ENCODE assay signal across 11 cellular contexts in genomic region chr5:69265931-69266330, GRCh38. TPM values are rescaled to one million over a fixed set of nuclear protein-coding genes. Genes with fewer than 3 reads are reported as not detected.
DNase-seq lines count a peak whose midpoint lies in the region; ATAC-seq and TF ChIP-seq lines count a peak whose summit lies in the region.
"Had no signal": no experiment of that assay in that cellular context is flagged by ENCODE, and none has a peak within 500 bp of the region (broad histone marks: within the 10 kb centered on the region; RNA-seq: fewer than 3 reads in every experiment).

No MANE protein-coding gene starts in this region.

- H3K4me1 ChIP-seq in RWPE2 (ENCODE audit: insufficient read depth, poor library complexity, severe bottlenecking), result peaks cover 3% of the 10 kb centered on the region
- H3K4me1 ChIP-seq in Peyer's patch, result no peaks in the 10 kb centered on the region
- no peaks in the 10 kb centered on the region for H3K4me1 ChIP-seq in right cardiac atrium (ENCODE audit: control insufficient read depth, insufficient read depth, low read length)

- H3K4me1 Mint-ChIP-seq in glutamatergic neuron (ENCODE audit: low read depth, unreplicated experiment), result no peaks in the 10 kb centered on the region

- DNase-seq in AG04449 (ENCODE audit: low read depth, low spot score) (no peak), GM06990 (ENCODE audit: extremely low read depth, insufficient read length) (peak; percentile 9), RWPE2 (ENCODE audit: low spot score) (no peak), glutamatergic neuron (peak; percentile 55), retina (no peak), Peyer's patch (no peak), right cardiac atrium (no peak), MG63 (no peak)

- no peaks in the 10 kb centered on the region for H3K27me3 ChIP-seq in GM06990 (replicated peaks; ENCODE audit: control insufficient read depth, insufficient read depth, low read length)
- no peaks in the 10 kb centered on the region for H3K27me3 ChIP-seq in RWPE2 (ENCODE audit: insufficient read depth, poor library complexity, severe bottlenecking)
- H3K27me3 ChIP-seq in Peyer's patch, result no peaks in the 10 kb centered on the region
- H3K27me3 ChIP-seq in right cardiac atrium (ENCODE audit: control insufficient read depth, insufficient read depth), result no peaks in the 10 kb centered on the region
- no peaks in the 10 kb centered on the region for H3K27me3 ChIP-seq in MG63

- CTCF ChIA-PET in AG04449 (lab: Yijun Ruan, JAX), result interaction anchor here (2.1 kb wide), 1 partner anchor 13 kb away, joined by 6 read pairs; no protein-coding TSS in a partner anchor

- no peak overlapping the region for H3K4me3 ChIP-seq in AG04449 (ENCODE audit: low read depth, low read length)
- H3K4me3 ChIP-seq in GM06990 (replicated peaks; ENCODE audit: low read depth, low read length), result no peak overlapping the region
- no peak overlapping the region for H3K4me3 ChIP-seq in RWPE2 (ENCODE audit: severe bottlenecking)
- H3K4me3 ChIP-seq in Peyer's patch, result no peak overlapping the region
- no peak overlapping the region for H3K4me3 ChIP-seq in right cardiac atrium (ENCODE audit: low read length)
- no peak overlapping the region for H3K4me3 ChIP-seq in MG63
- H3K4me3 ChIP-seq: skin epidermis, thoracic aorta had no signal

- no peak overlapping the region for H3K27ac Mint-ChIP-seq in glutamatergic neuron (ENCODE audit: unreplicated experiment)
- H3K27ac Mint-ChIP-seq: T-helper 1 cell treated with Interleukin-12 subunit alpha and Interleukin-12 subunit beta and Interleukin-4 antibody, amounts not matched to agents 30 μg/mL and 1 μg/mL, for 36 hours had no signal

- intact Hi-C loops in right cardiac atrium (cut with DNase I), result no loop called here

- ATAC-seq in RWPE2 (ENCODE audit: low read depth) (peak; percentile 33; the same call in 1 of the 3 replicates), right cardiac atrium (no peak)

- no peaks in the 10 kb centered on the region for H3K36me3 Mint-ChIP-seq in glutamatergic neuron (ENCODE audit: unreplicated experiment)

- POLR2A ChIA-PET in AG04449 (lab: Yijun Ruan, JAX), result interaction anchor here (1.4 kb wide), 1 partner anchor 11 kb away, joined by 4 read pairs; no protein-coding TSS in a partner anchor

- 82% methylated on average over 11 of the region's 11 CpGs for WGBS in right cardiac atrium

- H3K9me3 Mint-ChIP-seq in glutamatergic neuron (ENCODE audit: unreplicated experiment), result peaks cover 1% of the 10 kb centered on the region
- H3K9me3 Mint-ChIP-seq: T-helper 1 cell treated with Interleukin-12 subunit alpha and Interleukin-12 subunit beta and Interleukin-4 antibody, amounts not matched to agents 30 μg/mL and 1 μg/mL, for 36 hours had no signal

- H3K9me3 ChIP-seq in RWPE2 (ENCODE audit: severe bottlenecking) (no peaks in the 10 kb centered on the region), Peyer's patch (no peaks in the 10 kb centered on the region), right cardiac atrium (ENCODE audit: control insufficient read depth, low read length) (no peaks in the 10 kb centered on the region), MG63 (no peaks in the 10 kb centered on the region)
- H3K9me3 ChIP-seq: thoracic aorta had no signal

- TF ChIP-seq CTCF in AG04449 (IDR thresholded peaks at IDR 0.05; ENCODE audit: insufficient read depth, low read length, missing control alignments), result peak; percentile 19
- peak; percentile 12 for TF ChIP-seq CTCF in GM06990 (IDR thresholded peaks at IDR 0.05; ENCODE audit: insufficient read depth, low read length, poor library complexity, severe bottlenecking)
- peak; percentile 25 for TF ChIP-seq CTCF in RWPE2 (IDR thresholded peaks at IDR 0.05; ENCODE audit: poor library complexity, severe bottlenecking)
- peak; percentile 34 for TF ChIP-seq CTCF in glutamatergic neuron (IDR thresholded peaks at IDR 0.05; ENCODE audit: partially characterized antibody, unreplicated experiment)
- no peak for TF ChIP-seq CTCF in Peyer's patch (IDR thresholded peaks at IDR 0.05)

- H3K27ac ChIP-seq in RWPE2 (ENCODE audit: poor library complexity, severe bottlenecking) (no peak overlapping the region), Peyer's patch (no peak overlapping the region), right cardiac atrium (ENCODE audit: low read length) (no peak overlapping the region)
- H3K27ac ChIP-seq: skin epidermis, thoracic aorta had no signal

- no peak for TF ChIP-seq POLR2A in Peyer's patch (IDR thresholded peaks at IDR 0.05)

- H3K4me3 Mint-ChIP-seq in glutamatergic neuron (ENCODE audit: unreplicated experiment), result no peak overlapping the region
- H3K4me3 Mint-ChIP-seq: T-helper 1 cell treated with Interleukin-12 subunit alpha and Interleukin-12 subunit beta and Interleukin-4 antibody, amounts not matched to agents 30 μg/mL and 1 μg/mL, for 36 hours had no signal

- H3K36me3 ChIP-seq in GM06990 (ENCODE audit: control insufficient read depth, insufficient read depth, low read length) (peaks cover 6% of the 10 kb centered on the region), RWPE2 (ENCODE audit: low read depth) (peaks cover 79% of the 10 kb centered on the region), Peyer's patch (peaks cover 0 to 66% (median 3%) of the 10 kb centered on the region in 3 donors), MG63 (peaks cover 54% of the 10 kb centered on the region)

- H3K27me3 Mint-ChIP-seq in glutamatergic neuron (ENCODE audit: unreplicated experiment), result no peaks in the 10 kb centered on the region

RNA-seq across cellular contexts. Expression of gene CDK7, which starts 31.2 kb away (rescaled TPM):
- total RNA-seq in glutamatergic neuron (ENCODE audit: unreplicated experiment), result 17.0 TPM
- 10 to 100 TPM in 3 of 4 donors, 1 to 10 TPM in 1; 8.2 to 56.0 (median 25.1) TPM for total RNA-seq in Peyer's patch
- 10 to 100 TPM; 11.2 to 16.8 (median 11.7) TPM for total RNA-seq in right cardiac atrium
- polyA plus RNA-seq in right cardiac atrium, result 13.6 TPM
- total RNA-seq in MG63 (2014; rRNA removed; shearing (Covaris generic); ENCODE audit: low replicate concordance), result 48.3 and 56.2 TPM in 2 replicates

Comparison
In these comparisons a context has a peak if more than half of its experiments do, and no peak if none do; other contexts are left out.
1. DNase-seq: peak in GM06990 (single experiment) and glutamatergic neuron (single experiment); none in AG04449 (single experiment), RWPE2 (single experiment), retina (single experiment), Peyer's patch (0 of 3), right cardiac atrium (0 of 3) and MG63 (single experiment).
2. CTCF ChIP-seq: peak in AG04449 (single experiment), GM06990 (single experiment), RWPE2 (single experiment) and glutamatergic neuron (single experiment); none in Peyer's patch (0 of 6).